22 cellular contexts compared by ENCODE assay signal in genomic region chr5:56464935-56465756, GRCh38.
DNase-seq lines count a peak whose midpoint lies in the region; ATAC-seq, FAIRE-seq and TF ChIP-seq lines count a peak whose summit lies in the region.
"Had no signal": no experiment of that assay in that cellular context is flagged by ENCODE, and none has a peak within 500 bp of the region (broad histone marks: within the 10 kb centered on the region; RNA-seq: fewer than 3 reads in every experiment).

No MANE protein-coding gene starts in this region.

- H3K4me1 ChIP-seq in HepG2 (ENCODE audit: insufficient read depth, low read length), result peaks cover 66% of the 10 kb centered on the region
- H3K4me1 ChIP-seq in suprapubic skin, result peaks cover 63% of the 10 kb centered on the region
- H3K4me1 ChIP-seq in PC-9 (replicated peaks; ENCODE audit: insufficient read depth), result peaks cover 9% of the 10 kb centered on the region; the same call in 1 of the 2 replicates

- H3K9me2 ChIP-seq in PC-9 (ENCODE audit: insufficient read depth), result no peaks in the 10 kb centered on the region

- peak; percentile 97 for FAIRE-seq in HepG2 (lab: Jason Lieb, UNC)
- FAIRE-seq: GM18507 had no signal

- WGBS in HepG2 (ENCODE audit: low lambda C conversion rate), result 34% methylated on average over 9 of the region's 9 CpGs
- 51% methylated on average over 9 of the region's 9 CpGs for WGBS in suprapubic skin

- H3K27me3 Mint-ChIP-seq in progenitor cell of endocrine pancreas, result peaks cover 35% of the 10 kb centered on the region
- H3K27me3 Mint-ChIP-seq: CD4-positive, alpha-beta T cell had no signal

- H3K9ac ChIP-seq in HepG2 (ENCODE audit: insufficient read depth, low read depth, low read length), result no peak overlapping the region

- H3K4me3 Mint-ChIP-seq in progenitor cell of endocrine pancreas (ENCODE audit: low read depth), result no peak overlapping the region
- H3K4me3 Mint-ChIP-seq: CD4-positive, alpha-beta T cell; nephron progenitor cell; T-helper 1 cell treated with Interleukin-12 subunit alpha and Interleukin-12 subunit beta and Interleukin-4 antibody, amounts not matched to agents 30 μg/mL and 1 μg/mL, for 36 hours; WTC11 had no signal

- no peaks in the 10 kb centered on the region for H3F3A ChIP-seq in PC-9 (ENCODE audit: insufficient read depth, low read depth)

- CTCF ChIA-PET in HepG2 (lab: Yijun Ruan, JAX; ENCODE audit: low intra/inter-chr PET ratio, low total read pairs) (no interaction called here), PC-9 (lab: Charles Lee) (no interaction called here)

- H2AFZ ChIP-seq in HepG2 (ENCODE audit: low read length), result no peak overlapping the region
- H2AFZ ChIP-seq in PC-9, result no peak overlapping the region

- H3K36me3 ChIP-seq in HepG2 (replicated peaks in 1 of 2; ENCODE audit: control insufficient read depth in 1 of 2, insufficient read depth in 2 of 2, low read length in 2 of 2), result no peaks in the 10 kb centered on the region; a peak in 2 of 5 replicates
- no peaks in the 10 kb centered on the region for H3K36me3 ChIP-seq in suprapubic skin
- no peaks in the 10 kb centered on the region for H3K36me3 ChIP-seq in PC-9 (ENCODE audit: low read depth)
- H3K36me3 ChIP-seq: gastrocnemius medialis had no signal

- no peaks in the 10 kb centered on the region for H3K9me3 Mint-ChIP-seq in progenitor cell of endocrine pancreas (ENCODE audit: low read depth)
- H3K9me3 Mint-ChIP-seq: activated T-helper 2 cell treated with anti-CD3 and anti-CD28 coated beads, Interferon-gamma antibody, Interleukin-2, Interleukin-4, amounts not matched to agents 10 μg/mL and 5 μg/mL and 100 μg/mL, durations not matched to agents 14 hours and 24 hours and 36 hours; CD4-positive, alpha-beta T cell; nephron progenitor cell; T-helper 1 cell treated with Interleukin-12 subunit alpha and Interleukin-12 subunit beta and Interleukin-4 antibody, amounts not matched to agents 30 μg/mL and 1 μg/mL, for 36 hours; WTC11 had no signal

- H3K9me3 ChIP-seq in HepG2 (ENCODE audit: low read length) (no peaks in the 10 kb centered on the region), suprapubic skin (no peaks in the 10 kb centered on the region), PC-9 (ENCODE audit: insufficient read depth, low read depth) (no peaks in the 10 kb centered on the region)
- H3K9me3 ChIP-seq: gastrocnemius medialis had no signal

- H3K4me3 ChIP-seq in epithelial cell of esophagus (ENCODE audit: low read length) (no peak overlapping the region), HepG2 (replicated peaks in 1 of 3; ENCODE audit: insufficient read depth in 1 of 3, low read depth in 2 of 3, low read length in 3 of 3) (peak overlapping the region in 1 of 3 experiments; percentile 6; a peak in 1 of 6 replicates), suprapubic skin (no peak overlapping the region), PC-9 (no peak overlapping the region)
- H3K4me3 ChIP-seq: gastrocnemius medialis had no signal

- no peaks in the 10 kb centered on the region for H3K36me3 Mint-ChIP-seq in progenitor cell of endocrine pancreas (ENCODE audit: insufficient read depth)
- H3K36me3 Mint-ChIP-seq: WTC11 had no signal

- H3K27ac ChIP-seq in HepG2 (ENCODE audit: extremely low read length, insufficient read depth, low read length) (peak overlapping the region; percentile 59), suprapubic skin (peak overlapping the region; percentile 87), PC-9 (no peak overlapping the region)

- TF ChIP-seq POLR2A in HepG2 (IDR thresholded peaks at IDR 0.05; ENCODE audit: insufficient read depth in 1 of 2, low read depth in 2 of 2, low read length in 2 of 2) (no peak), suprapubic skin (IDR thresholded peaks at IDR 0.05) (no peak)

- BruUV-seq in HepG2 (replicated peaks; lab: Mats Ljungman, UMichigan) (no TSS peak), PC-9 (replicated peaks; lab: Mats Ljungman, UMichigan) (no TSS peak)

- H4K20me1 ChIP-seq in HepG2 (ENCODE audit: insufficient read depth, low read length) (no peaks in the 10 kb centered on the region), PC-9 (ENCODE audit: insufficient read depth) (no peaks in the 10 kb centered on the region)

- DNase-seq in NOMO-1 treated with DMSO at 0.1 percent for 48 hours (lab: John Stamatoyannopoulos, UW; ENCODE audit: unreplicated experiment) (peak; percentile 11), NOMO-1 treated with dmso at 0.1 percent for 144 hours (lab: John Stamatoyannopoulos, UW; ENCODE audit: unreplicated experiment) (no peak), epithelial cell of esophagus (ENCODE audit: low read depth) (peak; percentile 40), HepG2 (ENCODE audit: low spot score) (peak; percentile 92), suprapubic skin (ENCODE audit: low spot score in 2 of 2) (no peak), progenitor cell of endocrine pancreas (ENCODE audit: low spot score, unreplicated experiment) (no peak), germinal center (ENCODE audit: low spot score) (no peak), PC-9 (no peak)
- DNase-seq: 8988T; amygdala; CD4-positive, alpha-beta T cell; DMS79 treated with DMSO at 0.1 percent for 48 hours; gastrocnemius medialis; mammary epithelial cell; NCI-H446 treated with DMSO at 0.1 percent for 48 hours; nephron progenitor cell; stimulated activated naive CD8-positive, alpha-beta T cell treated with anti-CD3 and anti-CD28 coated beads, Interleukin-15, Interleukin-2, amounts not matched to agents 100 U/mL and 50 U/mL, for 24 hours had no signal

- TF ChIP-seq CTCF in epithelial cell of esophagus (IDR thresholded peaks at IDR 0.05; ENCODE audit: insufficient read depth, low read depth, low read length, missing control alignments) (no peak), HepG2 (CRISPR knock-in tag; IDR thresholded peaks at IDR 0.05) (no peak), suprapubic skin (IDR thresholded peaks at IDR 0.05) (no peak), progenitor cell of endocrine pancreas (IDR thresholded peaks at IDR 0.05; ENCODE audit: unreplicated experiment) (no peak), PC-9 (conservative IDR thresholded peaks at IDR 0.05) (no peak)

- TF ChIP-seq RAD21 in HepG2 (CRISPR knock-in tag; IDR thresholded peaks at IDR 0.05), result no peak

- H3K79me2 ChIP-seq in HepG2 (ENCODE audit: insufficient read depth, low read length) (no peaks in the 10 kb centered on the region), PC-9 (ENCODE audit: low read depth) (no peaks in the 10 kb centered on the region)

- peak; percentile 95 for ATAC-seq in HepG2
- ATAC-seq: HCT116; stimulated activated naive CD8-positive, alpha-beta T cell treated with anti-CD3 and anti-CD28 coated beads, Interleukin-15, Interleukin-2, amounts not matched to agents 100 U/mL and 50 U/mL, for 24 hours had no signal

- intact Hi-C loops in HepG2 (cut with micrococcal nuclease; ENCODE audit: unreplicated experiment) (loop anchor here (10.0 kb wide), 1 partner anchor 530 kb away; no protein-coding TSS in a partner anchor), PC-9 (cut with micrococcal nuclease; ENCODE audit: unreplicated experiment) (no loop called here)

- H3K27ac Mint-ChIP-seq in progenitor cell of endocrine pancreas, result no peak overlapping the region
- H3K27ac Mint-ChIP-seq: activated T-helper 2 cell treated with anti-CD3 and anti-CD28 coated beads, Interferon-gamma antibody, Interleukin-2, Interleukin-4, amounts not matched to agents 10 μg/mL and 5 μg/mL and 100 μg/mL, durations not matched to agents 14 hours and 24 hours and 36 hours; CD4-positive, alpha-beta T cell; nephron progenitor cell; T-helper 1 cell treated with Interleukin-12 subunit alpha and Interleukin-12 subunit beta and Interleukin-4 antibody, amounts not matched to agents 30 μg/mL and 1 μg/mL, for 36 hours had no signal

- H3K4me1 Mint-ChIP-seq in progenitor cell of endocrine pancreas (ENCODE audit: low read depth), result peaks cover 12% of the 10 kb centered on the region

- POLR2A ChIA-PET in HepG2 (lab: Yijun Ruan, JAX), result interaction anchor here (0.7 to 2.2 kb wide), 3 partner anchors 11 to 18 kb away, joined by 7 to 17 read pairs (median 14); no protein-coding TSS in a partner anchor
- POLR2A ChIA-PET in PC-9 (lab: Charles Lee; ENCODE audit: unreplicated experiment), result no interaction called here

- H3K27me3 ChIP-seq in HepG2 (ENCODE audit: control insufficient read depth in 1 of 2, insufficient read depth in 2 of 2, low read length in 2 of 2), result no peaks in the 10 kb centered on the region
- H3K27me3 ChIP-seq in suprapubic skin, result no peaks in the 10 kb centered on the region
- no peaks in the 10 kb centered on the region for H3K27me3 ChIP-seq in PC-9 (ENCODE audit: insufficient read depth, low read depth)
- H3K27me3 ChIP-seq: gastrocnemius medialis had no signal

- H3K4me2 ChIP-seq in HepG2 (ENCODE audit: low read depth, low read length), result peak overlapping the region; percentile 59
- H3K4me2 ChIP-seq in PC-9, result no peak overlapping the region

- peak in 1 of 2 experiments; percentile 68; a peak in 1 of 4 replicates for TF ChIP-seq EP300 in HepG2 (IDR thresholded peaks at IDR 0.05; ENCODE audit: low read depth in 2 of 2, low read length in 2 of 2)
- no peak for TF ChIP-seq EP300 in HepG2 (CRISPR knock-in tag; IDR thresholded peaks at IDR 0.05; ENCODE audit: borderline replicate concordance)
- TF ChIP-seq EP300 in suprapubic skin (IDR thresholded peaks at IDR 0.05), result no peak

- in situ Hi-C loops in HepG2 (cut with HindIII; ENCODE audit: extremely low pct_ligation_motif_present, low pct_unique_long_range_greater_than_20kb), result no loop called here

TF ChIP-seq in HepG2, 621 proteins besides CTCF, POLR2A, EP300 and RAD21 (continues in another document):
- TF ChIP-seq ZNF256 (CRISPR knock-in tag; conservative IDR thresholded peaks at IDR 0.05), result no peak

Comparison
In these comparisons a context has a peak if more than half of its experiments do, and no peak if none do; other contexts are left out.
1. DNase-seq: peak in NOMO-1 treated with DMSO at 0.1 percent for 48 hours (single experiment), epithelial cell of esophagus (single experiment) and HepG2 (single experiment); none in NOMO-1 treated with dmso at 0.1 percent for 144 hours (single experiment), suprapubic skin (0 of 2), progenitor cell of endocrine pancreas (single experiment), germinal center (single experiment) and PC-9 (0 of 2).